Comparison of ENCODE assay signal across 1 cellular context in the genomic region with DNA sequence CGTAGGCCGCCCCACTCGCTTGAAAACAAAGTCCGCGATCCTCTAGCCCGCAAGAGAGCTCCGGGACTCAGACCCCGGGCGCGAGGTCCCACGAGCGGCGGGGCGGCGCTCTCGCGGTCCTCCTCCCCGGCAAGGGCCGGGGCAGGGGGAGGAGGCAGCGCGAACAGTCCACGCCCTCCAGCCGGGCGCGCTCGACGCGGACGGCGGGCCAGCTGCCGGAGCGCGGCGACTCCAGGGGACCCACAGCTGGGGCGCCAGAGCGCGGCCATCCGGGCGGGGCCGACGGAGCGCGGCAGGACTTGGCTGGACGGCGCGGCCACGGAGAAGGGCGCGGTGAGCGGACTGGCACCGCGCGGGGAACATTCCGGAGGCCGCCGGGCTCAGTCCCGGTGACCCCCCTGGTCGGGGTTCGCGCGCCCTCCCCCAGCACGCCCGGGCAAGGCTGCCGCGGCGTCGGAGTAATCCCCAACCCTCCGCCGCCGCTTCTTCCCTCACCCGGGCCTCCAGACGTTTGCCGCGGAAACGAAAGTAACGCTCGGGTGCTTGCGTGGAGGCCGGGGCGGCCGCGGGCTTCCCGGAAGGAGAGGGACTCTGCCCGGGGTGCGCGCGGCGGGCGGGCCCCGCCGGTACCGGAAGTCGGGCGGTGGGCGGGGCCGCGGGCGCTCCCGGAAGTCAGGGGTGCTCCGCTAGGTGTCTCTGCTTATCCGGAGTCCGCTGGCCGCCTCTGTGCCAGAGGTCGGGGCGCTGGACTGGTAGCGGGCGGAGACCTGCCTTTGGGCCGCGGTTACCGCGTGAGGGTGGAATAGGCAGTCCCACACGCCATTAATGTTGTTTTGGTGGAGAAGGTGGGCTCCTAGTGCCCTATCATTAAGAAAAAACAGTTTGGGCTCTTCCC.
A peak's percentile ranks its signal among the peaks of the same experiment; 100 is the strongest.
TF ChIP-seq lines count a peak whose summit lies in the region.

A gene (plus strand): TSS at position 166 of the 895 bp plus-strand sequence. CDS start 8,330 bp downstream, outside the sequence.

TF ChIP-seq in K562, 482 proteins besides CTCF, POLR2A, EP300 and RAD21 (continued from another document and continues in another):
- TF ChIP-seq, protein P1, sequence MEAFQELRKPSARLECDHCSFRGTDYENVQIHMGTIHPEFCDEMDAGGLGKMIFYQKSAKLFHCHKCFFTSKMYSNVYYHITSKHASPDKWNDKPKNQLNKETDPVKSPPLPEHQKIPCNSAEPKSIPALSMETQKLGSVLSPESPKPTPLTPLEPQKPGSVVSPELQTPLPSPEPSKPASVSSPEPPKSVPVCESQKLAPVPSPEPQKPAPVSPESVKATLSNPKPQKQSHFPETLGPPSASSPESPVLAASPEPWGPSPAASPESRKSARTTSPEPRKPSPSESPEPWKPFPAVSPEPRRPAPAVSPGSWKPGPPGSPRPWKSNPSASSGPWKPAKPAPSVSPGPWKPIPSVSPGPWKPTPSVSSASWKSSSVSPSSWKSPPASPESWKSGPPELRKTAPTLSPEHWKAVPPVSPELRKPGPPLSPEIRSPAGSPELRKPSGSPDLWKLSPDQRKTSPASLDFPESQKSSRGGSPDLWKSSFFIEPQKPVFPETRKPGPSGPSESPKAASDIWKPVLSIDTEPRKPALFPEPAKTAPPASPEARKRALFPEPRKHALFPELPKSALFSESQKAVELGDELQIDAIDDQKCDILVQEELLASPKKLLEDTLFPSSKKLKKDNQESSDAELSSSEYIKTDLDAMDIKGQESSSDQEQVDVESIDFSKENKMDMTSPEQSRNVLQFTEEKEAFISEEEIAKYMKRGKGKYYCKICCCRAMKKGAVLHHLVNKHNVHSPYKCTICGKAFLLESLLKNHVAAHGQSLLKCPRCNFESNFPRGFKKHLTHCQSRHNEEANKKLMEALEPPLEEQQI (IDR thresholded peaks at IDR 0.05): no peak
- TF ChIP-seq GTF2F1 (IDR thresholded peaks at IDR 0.05; ENCODE audit: low read depth, low read length) (peak; percentile 80; the same call in 1 of the 2 replicates), SLC30A9 (CRISPR knock-in tag; IDR thresholded peaks at IDR 0.05) (no peak), ZBTB8A (IDR thresholded peaks at IDR 0.05; ENCODE audit: partially characterized antibody) (no peak), CBFB (CRISPR knock-in tag; IDR thresholded peaks at IDR 0.05) (no peak), CTBP1 (IDR thresholded peaks at IDR 0.05; ENCODE audit: borderline replicate concordance) (peak; percentile 99), ZNF217 (CRISPR knock-in tag; IDR thresholded peaks at IDR 0.05) (no peak), HNRNPK (IDR thresholded peaks at IDR 0.05; ENCODE audit: low read depth, low read length, poor library complexity, severe bottlenecking) (peak; percentile 85), BRCA1 (IDR thresholded peaks at IDR 0.05) (no peak), BRCA1 (CRISPR knock-in tag; IDR thresholded peaks at IDR 0.05) (0 out of 2 replicates have a peak, but pooled peaks have one; percentile 22), MECOM (CRISPR knock-in tag; IDR thresholded peaks at IDR 0.05) (no peak), POLR2B (IDR thresholded peaks at IDR 0.05; ENCODE audit: low read depth, partially characterized antibody) (peak; percentile 89), ZNF695 (CRISPR knock-in tag; IDR thresholded peaks at IDR 0.05) (no peak), MIER1 (IDR thresholded peaks at IDR 0.05; ENCODE audit: low read depth) (no peak), U2AF2 (optimal IDR thresholded peaks at IDR 0.05; ENCODE audit: low read depth, low read length) (no peak), POLR2G (IDR thresholded peaks at IDR 0.05; ENCODE audit: low read depth, low read length) (peak; percentile 99), ZNF436 (CRISPR knock-in tag; IDR thresholded peaks at IDR 0.05) (no peak), FOXA3 (CRISPR knock-in tag; conservative IDR thresholded peaks at IDR 0.05 in 1 of 2, IDR thresholded peaks at IDR 0.05 in 1 of 2) (no peak), SMAD3 (CRISPR knock-in tag; conservative IDR thresholded peaks at IDR 0.05) (no peak), SNIP1 (IDR thresholded peaks at IDR 0.05; ENCODE audit: low read depth) (no peak), ILK (tag; IDR thresholded peaks at IDR 0.05; ENCODE audit: borderline replicate concordance, low read depth) (no peak), NFIC (IDR thresholded peaks at IDR 0.05) (peak; percentile 69), RBFOX2 (IDR thresholded peaks at IDR 0.05; ENCODE audit: low read depth, low read length) (peak; percentile 100), FOXK2 (conservative IDR thresholded peaks at IDR 0.05 in 1 of 2, IDR thresholded peaks at IDR 0.05 in 1 of 2; ENCODE audit: low read depth in 2 of 2) (no peak), SMARCC2 (IDR thresholded peaks at IDR 0.05; ENCODE audit: low read depth) (peak; percentile 25; the same call in 1 of the 2 replicates), POLR3G (IDR thresholded peaks at IDR 0.05; ENCODE audit: extremely low read depth, insufficient read length, insufficient replicate concordance) (no peak), ERF (CRISPR knock-in tag; IDR thresholded peaks at IDR 0.05) (0 out of 2 replicates have a peak, but pooled peaks have one; percentile 43), SUPT5H (IDR thresholded peaks at IDR 0.05) (peak; percentile 95), RCOR1 (IDR thresholded peaks at IDR 0.05; ENCODE audit: borderline replicate concordance in 1 of 2, low read depth in 2 of 2, low read length in 2 of 2) (peak in 1 of 2 experiments; percentile 55; a peak in 1 of 4 replicates), ZNF408 (CRISPR knock-in tag; IDR thresholded peaks at IDR 0.05; ENCODE audit: low read depth) (no peak), HNRNPH1 (optimal IDR thresholded peaks at IDR 0.05; ENCODE audit: low read depth, low read length) (no peak), BDP1 (IDR thresholded peaks at IDR 0.05; ENCODE audit: insufficient read depth, insufficient read length) (no peak), KHSRP (IDR thresholded peaks at IDR 0.05) (no peak), ZNF253 (CRISPR knock-in tag; conservative IDR thresholded peaks at IDR 0.05) (no peak), DMBX1 (CRISPR knock-in tag; IDR thresholded peaks at IDR 0.05; ENCODE audit: borderline replicate concordance) (0 out of 2 replicates have a peak, but pooled peaks have one; percentile 43), DDX20 (tag; IDR thresholded peaks at IDR 0.05; ENCODE audit: low read depth) (no peak), ZC3H4 (CRISPR knock-in tag; IDR thresholded peaks at IDR 0.05; ENCODE audit: borderline replicate concordance) (peak; percentile 93), ZNF354B (CRISPR knock-in tag; IDR thresholded peaks at IDR 0.05) (no peak), FIP1L1 (IDR thresholded peaks at IDR 0.05; ENCODE audit: low read depth, low read length, poor library complexity, severe bottlenecking) (no peak), SOX6 (IDR thresholded peaks at IDR 0.05) (peak; percentile 48), ZKSCAN8 (CRISPR knock-in tag; IDR thresholded peaks at IDR 0.05) (no peak), MCM7 (IDR thresholded peaks at IDR 0.05) (no peak), ZNF124 (CRISPR knock-in tag; IDR thresholded peaks at IDR 0.05) (no peak), PHF8 (IDR thresholded peaks at IDR 0.05; ENCODE audit: borderline replicate concordance, low read length) (peak; percentile 97; the same call in 1 of the 2 replicates), FUS (optimal IDR thresholded peaks at IDR 0.05; ENCODE audit: low read depth, low read length) (no peak), NEUROD1 (IDR thresholded peaks at IDR 0.05; ENCODE audit: borderline replicate concordance, low read depth, low read length, partially characterized antibody) (peak; percentile 18), NR2F6 (CRISPR knock-in tag; IDR thresholded peaks at IDR 0.05) (no peak), EZH2 (IDR thresholded peaks at IDR 0.05; ENCODE audit: borderline replicate concordance, low read depth, low read length) (no peak), MTA3 (IDR thresholded peaks at IDR 0.05; ENCODE audit: borderline replicate concordance) (peak; percentile 84), TRIM24 (IDR thresholded peaks at IDR 0.05) (peak in 1 of 2 experiments; percentile 76; a peak in 2 of 4 replicates), ZSCAN32 (CRISPR knock-in tag; IDR thresholded peaks at IDR 0.05) (no peak), BRF1 (IDR thresholded peaks at IDR 0.05; ENCODE audit: borderline replicate concordance, extremely low read depth, insufficient read length) (no peak), RBM15 (IDR thresholded peaks at IDR 0.05; ENCODE audit: insufficient read depth, low read length) (no peak), TCF7 (IDR thresholded peaks at IDR 0.05; ENCODE audit: borderline replicate concordance) (peak; percentile 65; the same call in 1 of the 2 replicates), BACH1 (tag; IDR thresholded peaks at IDR 0.05) (no peak), SRF (CRISPR knock-in tag; IDR thresholded peaks at IDR 0.05) (peak in 1 of 2 experiments; percentile 8; a peak in 1 of 4 replicates), PHF20 (IDR thresholded peaks at IDR 0.05; ENCODE audit: partially characterized antibody) (peak; percentile 80)
- TF ChIP-seq, protein P2, sequence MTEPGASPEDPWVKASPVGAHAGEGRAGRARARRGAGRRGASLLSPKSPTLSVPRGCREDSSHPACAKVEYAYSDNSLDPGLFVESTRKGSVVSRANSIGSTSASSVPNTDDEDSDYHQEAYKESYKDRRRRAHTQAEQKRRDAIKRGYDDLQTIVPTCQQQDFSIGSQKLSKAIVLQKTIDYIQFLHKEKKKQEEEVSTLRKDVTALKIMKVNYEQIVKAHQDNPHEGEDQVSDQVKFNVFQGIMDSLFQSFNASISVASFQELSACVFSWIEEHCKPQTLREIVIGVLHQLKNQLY (CRISPR knock-in tag; conservative IDR thresholded peaks at IDR 0.05): no peak; a peak in 1 of 4 replicates
- TF ChIP-seq, protein P3, sequence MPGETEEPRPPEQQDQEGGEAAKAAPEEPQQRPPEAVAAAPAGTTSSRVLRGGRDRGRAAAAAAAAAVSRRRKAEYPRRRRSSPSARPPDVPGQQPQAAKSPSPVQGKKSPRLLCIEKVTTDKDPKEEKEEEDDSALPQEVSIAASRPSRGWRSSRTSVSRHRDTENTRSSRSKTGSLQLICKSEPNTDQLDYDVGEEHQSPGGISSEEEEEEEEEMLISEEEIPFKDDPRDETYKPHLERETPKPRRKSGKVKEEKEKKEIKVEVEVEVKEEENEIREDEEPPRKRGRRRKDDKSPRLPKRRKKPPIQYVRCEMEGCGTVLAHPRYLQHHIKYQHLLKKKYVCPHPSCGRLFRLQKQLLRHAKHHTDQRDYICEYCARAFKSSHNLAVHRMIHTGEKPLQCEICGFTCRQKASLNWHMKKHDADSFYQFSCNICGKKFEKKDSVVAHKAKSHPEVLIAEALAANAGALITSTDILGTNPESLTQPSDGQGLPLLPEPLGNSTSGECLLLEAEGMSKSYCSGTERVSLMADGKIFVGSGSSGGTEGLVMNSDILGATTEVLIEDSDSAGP (CRISPR knock-in tag; IDR thresholded peaks at IDR 0.05): no peak
- TF ChIP-seq, protein P4, sequence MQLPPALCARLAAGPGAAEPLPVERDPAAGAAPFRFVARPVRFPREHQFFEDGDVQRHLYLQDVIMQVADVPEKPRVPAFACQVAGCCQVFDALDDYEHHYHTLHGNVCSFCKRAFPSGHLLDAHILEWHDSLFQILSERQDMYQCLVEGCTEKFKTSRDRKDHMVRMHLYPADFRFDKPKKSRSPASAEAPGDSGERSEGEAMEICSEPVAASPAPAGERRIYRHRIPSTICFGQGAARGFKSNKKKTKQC (CRISPR knock-in tag; IDR thresholded peaks at IDR 0.05): peak; percentile 50; the same call in 1 of the 2 replicates
- TF ChIP-seq, protein P5, sequence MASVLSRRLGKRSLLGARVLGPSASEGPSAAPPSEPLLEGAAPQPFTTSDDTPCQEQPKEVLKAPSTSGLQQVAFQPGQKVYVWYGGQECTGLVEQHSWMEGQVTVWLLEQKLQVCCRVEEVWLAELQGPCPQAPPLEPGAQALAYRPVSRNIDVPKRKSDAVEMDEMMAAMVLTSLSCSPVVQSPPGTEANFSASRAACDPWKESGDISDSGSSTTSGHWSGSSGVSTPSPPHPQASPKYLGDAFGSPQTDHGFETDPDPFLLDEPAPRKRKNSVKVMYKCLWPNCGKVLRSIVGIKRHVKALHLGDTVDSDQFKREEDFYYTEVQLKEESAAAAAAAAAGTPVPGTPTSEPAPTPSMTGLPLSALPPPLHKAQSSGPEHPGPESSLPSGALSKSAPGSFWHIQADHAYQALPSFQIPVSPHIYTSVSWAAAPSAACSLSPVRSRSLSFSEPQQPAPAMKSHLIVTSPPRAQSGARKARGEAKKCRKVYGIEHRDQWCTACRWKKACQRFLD (CRISPR knock-in tag; IDR thresholded peaks at IDR 0.05): peak; percentile 79
- TF ChIP-seq, protein P6, sequence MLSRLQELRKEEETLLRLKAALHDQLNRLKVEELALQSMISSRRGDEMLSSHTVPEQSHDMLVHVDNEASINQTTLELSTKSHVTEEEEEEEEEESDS (CRISPR knock-in tag; IDR thresholded peaks at IDR 0.05): no peak
- TF ChIP-seq, protein P7, sequence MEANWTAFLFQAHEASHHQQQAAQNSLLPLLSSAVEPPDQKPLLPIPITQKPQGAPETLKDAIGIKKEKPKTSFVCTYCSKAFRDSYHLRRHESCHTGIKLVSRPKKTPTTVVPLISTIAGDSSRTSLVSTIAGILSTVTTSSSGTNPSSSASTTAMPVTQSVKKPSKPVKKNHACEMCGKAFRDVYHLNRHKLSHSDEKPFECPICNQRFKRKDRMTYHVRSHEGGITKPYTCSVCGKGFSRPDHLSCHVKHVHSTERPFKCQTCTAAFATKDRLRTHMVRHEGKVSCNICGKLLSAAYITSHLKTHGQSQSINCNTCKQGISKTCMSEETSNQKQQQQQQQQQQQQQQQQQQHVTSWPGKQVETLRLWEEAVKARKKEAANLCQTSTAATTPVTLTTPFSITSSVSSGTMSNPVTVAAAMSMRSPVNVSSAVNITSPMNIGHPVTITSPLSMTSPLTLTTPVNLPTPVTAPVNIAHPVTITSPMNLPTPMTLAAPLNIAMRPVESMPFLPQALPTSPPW (CRISPR knock-in tag; IDR thresholded peaks at IDR 0.05): peak; percentile 91
- TF ChIP-seq, protein P8, sequence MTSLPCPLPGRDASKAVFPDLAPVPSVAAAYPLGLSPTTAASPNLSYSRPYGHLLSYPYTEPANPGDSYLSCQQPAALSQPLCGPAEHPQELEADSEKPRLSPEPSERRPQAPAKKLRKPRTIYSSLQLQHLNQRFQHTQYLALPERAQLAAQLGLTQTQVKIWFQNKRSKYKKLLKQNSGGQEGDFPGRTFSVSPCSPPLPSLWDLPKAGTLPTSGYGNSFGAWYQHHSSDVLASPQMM (CRISPR knock-in tag; IDR thresholded peaks at IDR 0.05): no peak
- TF ChIP-seq, protein P9, sequence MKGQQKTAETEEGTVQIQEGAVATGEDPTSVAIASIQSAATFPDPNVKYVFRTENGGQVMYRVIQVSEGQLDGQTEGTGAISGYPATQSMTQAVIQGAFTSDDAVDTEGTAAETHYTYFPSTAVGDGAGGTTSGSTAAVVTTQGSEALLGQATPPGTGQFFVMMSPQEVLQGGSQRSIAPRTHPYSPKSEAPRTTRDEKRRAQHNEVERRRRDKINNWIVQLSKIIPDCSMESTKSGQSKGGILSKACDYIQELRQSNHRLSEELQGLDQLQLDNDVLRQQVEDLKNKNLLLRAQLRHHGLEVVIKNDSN (CRISPR knock-in tag; IDR thresholded peaks at IDR 0.05): no peak
